Comparison of ENCODE assay signal across 9 cellular contexts in the genomic region with DNA sequence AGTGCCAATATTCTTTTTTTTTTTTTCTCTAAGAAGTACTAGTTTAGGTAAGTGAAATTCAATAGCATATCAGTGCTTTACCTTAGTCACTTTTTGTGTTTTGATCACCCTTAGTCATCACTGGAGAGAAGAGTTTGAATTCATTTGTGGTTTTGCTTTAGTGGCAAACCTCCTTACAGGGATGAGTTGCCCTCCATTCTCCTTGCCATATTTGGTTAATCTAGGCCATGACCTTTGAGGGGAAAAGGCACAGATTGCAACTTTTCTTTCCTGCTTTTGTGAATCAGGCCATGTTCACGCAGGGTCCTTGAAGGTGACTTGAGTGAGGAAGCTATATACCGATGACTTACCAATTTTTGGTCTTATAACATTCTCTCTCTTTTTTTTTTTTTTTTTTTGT.
DNase-seq lines count a peak whose midpoint lies in the region; ATAC-seq, FAIRE-seq and TF ChIP-seq lines count a peak whose summit lies in the region.
"Had no signal": no experiment of that assay in that cellular context is flagged by ENCODE, and none has a peak within 500 bp of the region (broad histone marks: within the 10 kb centered on the region; RNA-seq: fewer than 3 reads in every experiment).

No MANE protein-coding gene starts in this region.

- no peaks in the 10 kb centered on the region for H3K27me3 Mint-ChIP-seq in activated naive CD8-positive, alpha-beta T cell

- peak overlapping the region; percentile 75 for H3K27ac Mint-ChIP-seq in activated naive CD8-positive, alpha-beta T cell

- no peak for TF ChIP-seq CTCF in GM13977 (IDR thresholded peaks at IDR 0.05; ENCODE audit: extremely low read depth, insufficient read depth, missing control alignments)

- no peaks in the 10 kb centered on the region for H3K9me3 Mint-ChIP-seq in activated naive CD8-positive, alpha-beta T cell (ENCODE audit: low read depth)

- in situ Hi-C loops in GM13977 (cut with MboI; ENCODE audit: low pct_unique_long_range_greater_than_20kb, low sequenced_read_pairs, unreplicated experiment), result no loop called here

- H3K4me3 Mint-ChIP-seq in activated naive CD8-positive, alpha-beta T cell, result no peak overlapping the region

- peaks cover 15% of the 10 kb centered on the region for H3K36me3 Mint-ChIP-seq in activated naive CD8-positive, alpha-beta T cell

- ATAC-seq in GM18498 (IDR thresholded peaks at IDR 0.05; ENCODE audit: unreplicated experiment), result no peak

- FAIRE-seq in HTR-8/SVneo (lab: Jason Lieb, UNC), result no peak

- peaks cover 14% of the 10 kb centered on the region for H3K4me1 Mint-ChIP-seq in activated naive CD8-positive, alpha-beta T cell (ENCODE audit: low read depth)

- peak; percentile 15 for DNase-seq in activated CD8-positive, alpha-beta memory T cell treated with anti-CD3 and anti-CD28 coated beads, Interleukin-2, amount 50 U/mL, for 24 hours (ENCODE audit: extremely low read depth)
- DNase-seq in activated CD8-positive, alpha-beta memory T cell treated with anti-CD3 and anti-CD28 coated beads, Interleukin-2, amount 50 U/mL, for 48 hours, result no peak
- peak; percentile 17 for DNase-seq in HTR-8/SVneo (ENCODE audit: insufficient read length, low spot score)
- peak; percentile 48 for DNase-seq in stimulated activated CD8-positive, alpha-beta memory T cell treated with anti-CD3 and anti-CD28 coated beads, Interleukin-4, amount 100 ng/mL, for 48 hours
- no peak for DNase-seq in NCI-H1092 treated with DMSO at 0.1 percent for 48 hours (lab: John Stamatoyannopoulos, UW)
- no peak for DNase-seq in GM13977 (ENCODE audit: low spot score)
- DNase-seq: NCI-H2171 had no signal

Comparison
In these comparisons a context has a peak if more than half of its experiments do, and no peak if none do; other contexts are left out.
1. DNase-seq: peak in activated CD8-positive, alpha-beta memory T cell treated with anti-CD3 and anti-CD28 coated beads, Interleukin-2, amount 50 U/mL, for 24 hours (single experiment), HTR-8/SVneo (single experiment) and stimulated activated CD8-positive, alpha-beta memory T cell treated with anti-CD3 and anti-CD28 coated beads, Interleukin-4, amount 100 ng/mL, for 48 hours (single experiment); none in activated CD8-positive, alpha-beta memory T cell treated with anti-CD3 and anti-CD28 coated beads, Interleukin-2, amount 50 U/mL, for 48 hours (single experiment), NCI-H1092 treated with DMSO at 0.1 percent for 48 hours (single experiment) and GM13977 (single experiment).